ENCODE assay signal across 9 cellular contexts in genomic region chr14:106318700-106319099, GRCh38.
A peak's percentile ranks its signal among the peaks of the same experiment; 100 is the strongest.
DNase-seq lines count a peak whose midpoint lies in the region; ATAC-seq lines count a peak whose summit lies in the region.
"Had no signal": no experiment of that assay in that cellular context is flagged by ENCODE, and none has a peak within 500 bp of the region (broad histone marks: within the 10 kb centered on the region; RNA-seq: fewer than 3 reads in every experiment).

No MANE protein-coding gene starts in this region.

- CTCF ChIA-PET in activated CD4-positive, alpha-beta T cell treated with anti-CD3 and anti-CD28 coated beads, Interleukin-2, amount 10 ng/mL, durations not matched to agents 7 days and 5 days (lab: Charles Lee), result interaction anchor here (1.0 to 2.6 kb wide), 3 partner anchors 10 to 98 kb away, joined by 3 to 21 read pairs (median 4); no protein-coding TSS in a partner anchor

- H3K27ac Mint-ChIP-seq in activated CD4-positive, alpha-beta T cell treated with anti-CD3 and anti-CD28 coated beads, Interleukin-2, amount 10 ng/mL, durations not matched to agents 7 days and 5 days, result no peak overlapping the region
- no peak overlapping the region for H3K27ac Mint-ChIP-seq in stimulated activated naive B cell treated with anti-CD40 and anti-IgM and Interleukin-4, amounts not matched to agents 10 μg/mL and 1 μg/mL and 100 μg/mL, for 72 hours

- H3K36me3 ChIP-seq in effector memory CD4-positive, alpha-beta T cell (ENCODE audit: control insufficient read depth, insufficient read depth, low read length), result no peaks in the 10 kb centered on the region

- no peaks in the 10 kb centered on the region for H3K36me3 Mint-ChIP-seq in activated CD4-positive, alpha-beta T cell treated with anti-CD3 and anti-CD28 coated beads, Interleukin-2, amount 10 ng/mL, durations not matched to agents 7 days and 5 days (ENCODE audit: low read depth)
- H3K36me3 Mint-ChIP-seq in stimulated activated naive B cell treated with anti-CD40 and anti-IgM and Interleukin-4, amounts not matched to agents 10 μg/mL and 1 μg/mL and 100 μg/mL, for 72 hours, result no peaks in the 10 kb centered on the region

- no peaks in the 10 kb centered on the region for H3K9me3 ChIP-seq in effector memory CD4-positive, alpha-beta T cell (ENCODE audit: control insufficient read depth, low read length)

- no peaks in the 10 kb centered on the region for H3K9me3 Mint-ChIP-seq in activated CD4-positive, alpha-beta T cell treated with anti-CD3 and anti-CD28 coated beads, Interleukin-2, amount 10 ng/mL, durations not matched to agents 7 days and 5 days
- no peaks in the 10 kb centered on the region for H3K9me3 Mint-ChIP-seq in stimulated activated naive B cell treated with anti-CD40 and anti-IgM and Interleukin-4, amounts not matched to agents 10 μg/mL and 1 μg/mL and 100 μg/mL, for 72 hours

- peak; percentile 25 to 45 for ATAC-seq in stimulated activated naive B cell treated with anti-CD40 and anti-IgM and Interleukin-4, amounts not matched to agents 10 μg/mL and 1 μg/mL and 100 μg/mL, for 72 hours (replicated peaks)
- ATAC-seq in GM18870 (IDR thresholded peaks at IDR 0.05; ENCODE audit: unreplicated experiment) (no peak), GM18520 (IDR thresholded peaks at IDR 0.05; ENCODE audit: unreplicated experiment) (no peak)

- no peak overlapping the region for H3K27ac ChIP-seq in effector memory CD4-positive, alpha-beta T cell (ENCODE audit: insufficient read depth, low read length, poor library complexity, severe bottlenecking)

- H3K27me3 Mint-ChIP-seq in activated CD4-positive, alpha-beta T cell treated with anti-CD3 and anti-CD28 coated beads, Interleukin-2, amount 10 ng/mL, durations not matched to agents 7 days and 5 days, result peaks cover 17% of the 10 kb centered on the region
- no peaks in the 10 kb centered on the region for H3K27me3 Mint-ChIP-seq in stimulated activated naive B cell treated with anti-CD40 and anti-IgM and Interleukin-4, amounts not matched to agents 10 μg/mL and 1 μg/mL and 100 μg/mL, for 72 hours

- H3K4me3 Mint-ChIP-seq in activated CD4-positive, alpha-beta T cell treated with anti-CD3 and anti-CD28 coated beads, Interleukin-2, amount 10 ng/mL, durations not matched to agents 7 days and 5 days, result no peak overlapping the region
- H3K4me3 Mint-ChIP-seq in stimulated activated naive B cell treated with anti-CD40 and anti-IgM and Interleukin-4, amounts not matched to agents 10 μg/mL and 1 μg/mL and 100 μg/mL, for 72 hours, result no peak overlapping the region
- H3K4me3 Mint-ChIP-seq: neural crest cell had no signal

- no peaks in the 10 kb centered on the region for H3K4me1 Mint-ChIP-seq in activated CD4-positive, alpha-beta T cell treated with anti-CD3 and anti-CD28 coated beads, Interleukin-2, amount 10 ng/mL, durations not matched to agents 7 days and 5 days
- peaks cover 5 to 13% of the 10 kb centered on the region in 2 donors for H3K4me1 Mint-ChIP-seq in stimulated activated naive B cell treated with anti-CD40 and anti-IgM and Interleukin-4, amounts not matched to agents 10 μg/mL and 1 μg/mL and 100 μg/mL, for 72 hours
- H3K4me1 Mint-ChIP-seq: neural crest cell had no signal

- H3K27me3 ChIP-seq in effector memory CD4-positive, alpha-beta T cell (replicated peaks; ENCODE audit: control insufficient read depth, insufficient read depth, low read length, poor library complexity, severe bottlenecking), result no peaks in the 10 kb centered on the region

- DNase-seq in DMS 273 (lab: John Stamatoyannopoulos, UW; ENCODE audit: unreplicated experiment) (peak; percentile 10), DMS 273 treated with DMSO at 0.1 percent for 48 hours (lab: John Stamatoyannopoulos, UW) (no peak), AG08396 (ENCODE audit: low spot score) (no peak)
- peak; percentile 57 for DNase-seq in activated CD4-positive, alpha-beta T cell treated with anti-CD3 and anti-CD28 coated beads, Interleukin-2, amount 10 ng/mL, durations not matched to agents 7 days and 5 days
- peak; percentile 7 to 34 (median 23) for DNase-seq in effector memory CD4-positive, alpha-beta T cell
- peak; percentile 29 for DNase-seq in stimulated activated naive B cell treated with anti-CD40 and anti-IgM and Interleukin-4, amounts not matched to agents 10 μg/mL and 1 μg/mL and 100 μg/mL, for 72 hours

- no peaks in the 10 kb centered on the region for H3K4me1 ChIP-seq in effector memory CD4-positive, alpha-beta T cell (ENCODE audit: control insufficient read depth, insufficient read depth, low read length, poor library complexity, severe bottlenecking)

- POLR2A ChIA-PET in activated CD4-positive, alpha-beta T cell treated with anti-CD3 and anti-CD28 coated beads, Interleukin-2, amount 10 ng/mL, durations not matched to agents 7 days and 5 days (lab: Charles Lee), result no interaction called here

- no peak overlapping the region for H3K4me3 ChIP-seq in effector memory CD4-positive, alpha-beta T cell (ENCODE audit: insufficient read depth, low read depth, low read length, poor library complexity, severe bottlenecking)

Comparison
In these comparisons a context has a peak if more than half of its experiments do, and no peak if none do; other contexts are left out.
1. DNase-seq: peak in DMS 273 (single experiment), activated CD4-positive, alpha-beta T cell treated with anti-CD3 and anti-CD28 coated beads, Interleukin-2, amount 10 ng/mL, durations not matched to agents 7 days and 5 days (single experiment), effector memory CD4-positive, alpha-beta T cell (3 of 3) and stimulated activated naive B cell treated with anti-CD40 and anti-IgM and Interleukin-4, amounts not matched to agents 10 μg/mL and 1 μg/mL and 100 μg/mL, for 72 hours (single experiment); none in DMS 273 treated with DMSO at 0.1 percent for 48 hours (single experiment) and AG08396 (single experiment).
2. ATAC-seq: peak in stimulated activated naive B cell treated with anti-CD40 and anti-IgM and Interleukin-4, amounts not matched to agents 10 μg/mL and 1 μg/mL and 100 μg/mL, for 72 hours (2 of 2); none in GM18870 (single experiment) and GM18520 (single experiment).